16 cellular contexts compared by ENCODE assay signal in genomic region chr12:47938093-47938492, GRCh38. TPM values are rescaled to one million over a fixed set of nuclear protein-coding genes. Genes with fewer than 3 reads are reported as not detected.
A peak's percentile ranks its signal among the peaks of the same experiment; 100 is the strongest.
DNase-seq lines count a peak whose midpoint lies in the region; ATAC-seq, FAIRE-seq and TF ChIP-seq lines count a peak whose summit lies in the region.
"Had no signal": no experiment of that assay in that cellular context is flagged by ENCODE, and none has a peak within 500 bp of the region (broad histone marks: within the 10 kb centered on the region; RNA-seq: fewer than 3 reads in every experiment).

No MANE protein-coding gene starts in this region.

- H3K4ac ChIP-seq in IMR-90 (ENCODE audit: low read depth, low read length) (peak overlapping the region; percentile 34; the same call in 1 of the 2 replicates), mesenchymal stem cell (ENCODE audit: low read depth in 1 of 2, low read length in 2 of 2) (peak overlapping the region in 1 of 2 experiments; percentile 49)

- in situ Hi-C loops in IMR-90 (cut with MboI; ENCODE audit: low sequenced_read_pairs): no loop called here
- in situ Hi-C loops in K562 (cut with MboI): no loop called here

- DNase-seq in IMR-90: peak; percentile 56
- DNase-seq in K562 (ENCODE audit: extremely low read depth in 1 of 4, low spot score in 3 of 4): no peak
- DNase-seq in mesenchymal stem cell: peak; percentile 78
- no peak for DNase-seq in iPS-NIHi7 (ENCODE audit: extremely low spot score)
- no peak for DNase-seq in body of pancreas
- DNase-seq: activated B cell treated with CpG ODN at 0.5 μM for 24 hours; activated naive CD4-positive, alpha-beta T cell; effector CD8-positive, alpha-beta T cell; glutamatergic neuron; NCI-H1436 treated with DMSO at 0.1 percent for 48 hours; NCI-H510A; SW 1271 had no signal

- no peak for FAIRE-seq in K562 (lab: Jason Lieb, UNC)
- FAIRE-seq: GM19239 had no signal

- H4K8ac ChIP-seq in IMR-90 (ENCODE audit: low read depth in 2 of 2, low read length in 2 of 2) (peak overlapping the region in 1 of 2 experiments; percentile 44; a peak in 1 of 4 replicates), mesenchymal stem cell (ENCODE audit: low read length) (peak overlapping the region; percentile 39)

- peaks cover 39 to 61% (median 55%) of the 10 kb centered on the region in 10 experiments for H3K4me1 ChIP-seq in BLaER1 treated with 17β-estradiol and CSF1 and Interleukin-3, amounts not matched to agents 10 nM and 100 nM
- H3K4me1 ChIP-seq in IMR-90 (ENCODE audit: control insufficient read depth, insufficient read depth, low read length): peaks cover 8% of the 10 kb centered on the region
- H3K4me1 ChIP-seq in K562 (replicated peaks in 1 of 2; ENCODE audit: control insufficient read depth in 2 of 2, insufficient read depth in 2 of 2, low read length in 2 of 2): peaks cover 0 to 21% of the 10 kb centered on the region in 2 experiments; a peak in 2 of 5 replicates
- peaks cover 20% of the 10 kb centered on the region for H3K4me1 ChIP-seq in mesenchymal stem cell (ENCODE audit: control insufficient read depth, insufficient read depth, low read depth, low read length)
- peaks cover 7% of the 10 kb centered on the region for H3K4me1 ChIP-seq in body of pancreas

- H3K18ac ChIP-seq in IMR-90 (ENCODE audit: low read depth, low read length): no peak overlapping the region; the same call in 1 of the 2 replicates
- peak overlapping the region in 1 of 2 experiments; percentile 85 for H3K18ac ChIP-seq in mesenchymal stem cell (ENCODE audit: low read depth in 1 of 2, low read length in 2 of 2)

- no TSS peak for BruUV-seq in IMR-90 (replicated peaks; lab: Mats Ljungman, UMichigan)
- BruUV-seq in K562 (replicated peaks; lab: Mats Ljungman, UMichigan): no TSS peak

- H2BK5ac ChIP-seq in IMR-90 (ENCODE audit: low read depth, low read length, poor library complexity, severe bottlenecking) (no peak overlapping the region), mesenchymal stem cell (ENCODE audit: low read depth, low read length, poor library complexity, severe bottlenecking) (no peak overlapping the region)

- no peak overlapping the region; a peak in 1 of 20 replicates for H3K4me3 ChIP-seq in BLaER1 treated with 17β-estradiol and CSF1 and Interleukin-3, amounts not matched to agents 10 nM and 100 nM
- no peak overlapping the region for H3K4me3 ChIP-seq in IMR-90 (ENCODE audit: insufficient read depth, low read depth, low read length)
- H3K4me3 ChIP-seq in K562: no peak overlapping the region
- no peak overlapping the region for H3K4me3 ChIP-seq in mesenchymal stem cell (ENCODE audit: insufficient read depth in 1 of 2, low read depth in 1 of 2, low read length in 2 of 2)
- no peak overlapping the region for H3K4me3 ChIP-seq in body of pancreas

- TF ChIP-seq RAD21 in IMR-90 (IDR thresholded peaks at IDR 0.05; ENCODE audit: low read length) (no peak), K562 (CRISPR knock-in tag; conservative IDR thresholded peaks at IDR 0.05 in 1 of 2, IDR thresholded peaks at IDR 0.05 in 1 of 2) (no peak)

- peak overlapping the region in 9 of 11 experiments; percentile 40 to 78 (median 57); a peak in 17 of 22 replicates for H3K27ac ChIP-seq in BLaER1 treated with 17β-estradiol and CSF1 and Interleukin-3, amounts not matched to agents 10 nM and 100 nM
- H3K27ac ChIP-seq in IMR-90 (ENCODE audit: insufficient read depth, low read length) (no peak overlapping the region), K562 (ENCODE audit: extremely low read depth, low read depth, low read length) (no peak overlapping the region), mesenchymal stem cell (ENCODE audit: low read length, poor library complexity, severe bottlenecking) (no peak overlapping the region), body of pancreas (no peak overlapping the region)

- ATAC-seq in IMR-90 (ENCODE audit: low read depth): peak; percentile 19; the same call in 1 of the 2 replicates
- ATAC-seq in K562: no peak
- ATAC-seq in body of pancreas: no peak
- ATAC-seq in GM19397 (IDR thresholded peaks at IDR 0.05; ENCODE audit: unreplicated experiment): no peak
- no peak for ATAC-seq in HG03108 (IDR thresholded peaks at IDR 0.05; ENCODE audit: unreplicated experiment)

- 100% methylated on average over 1 of the region's 1 CpG; no CpG with 5 or more reads in 1 of the 2 experiments for WGBS in IMR-90 (ENCODE audit: extremely low coverage in 2 of 2, insufficient read length in 1 of 2), 2 experiments
- WGBS in K562 (ENCODE audit: insufficient coverage, low coverage, missing lambda C conversion rate): 8% methylated on average over 1 of the region's 1 CpG
- WGBS in mesenchymal stem cell: 90% methylated on average over 1 of the region's 1 CpG
- WGBS in body of pancreas, 2 donors: 79 to 92% methylated on average over 1 of the region's 1 CpG

- H3K27me3 ChIP-seq in BLaER1 treated with 17β-estradiol and CSF1 and Interleukin-3, amounts not matched to agents 10 nM and 100 nM: peaks cover 0 to 21% (median 0%) of the 10 kb centered on the region in 11 experiments; a peak in 7 of 22 replicates
- H3K27me3 ChIP-seq in IMR-90 (ENCODE audit: control insufficient read depth, insufficient read depth, low read length): peaks cover 10% of the 10 kb centered on the region
- H3K27me3 ChIP-seq in K562 (ENCODE audit: control insufficient read depth in 2 of 2, insufficient read depth in 2 of 2, low read length in 2 of 2): peaks cover 33 to 64% of the 10 kb centered on the region in 2 experiments
- H3K27me3 ChIP-seq in mesenchymal stem cell (ENCODE audit: control insufficient read depth in 1 of 2, insufficient read depth in 1 of 2, low read length in 2 of 2): peaks cover 7 to 19% of the 10 kb centered on the region in 2 experiments
- H3K27me3 ChIP-seq in body of pancreas: no peaks in the 10 kb centered on the region

- no peak overlapping the region for H4K91ac ChIP-seq in IMR-90 (ENCODE audit: insufficient read depth, low read depth, low read length)
- no peak overlapping the region for H4K91ac ChIP-seq in mesenchymal stem cell (ENCODE audit: low read length)

- no peak overlapping the region for H2AK9ac ChIP-seq in IMR-90 (replicated peaks; ENCODE audit: low read depth, low read length, poor library complexity)

- 0 out of 2 replicates have a peak overlapping the region, but pooled peaks have one; percentile 27 for H2BK20ac ChIP-seq in IMR-90 (ENCODE audit: low read depth, low read length)

- TF ChIP-seq EP300 in K562 (IDR thresholded peaks at IDR 0.05; ENCODE audit: low read length): no peak

- H3K23ac ChIP-seq in IMR-90 (ENCODE audit: low read depth, low read length): no peak overlapping the region
- peak overlapping the region in 1 of 2 experiments; percentile 15 for H3K23ac ChIP-seq in mesenchymal stem cell (ENCODE audit: low read length in 2 of 2)

- CTCF ChIA-PET in IMR-90 (lab: Yijun Ruan, JAX) (interaction anchor here (0.6 to 1.2 kb wide), 3 partner anchors 8 to 33 kb away, joined by 3 to 5 read pairs (median 3); partner anchors contain the start of gene VDR), K562 (lab: Yijun Ruan, JAX; ENCODE audit: low intra/inter-chr PET ratio) (no interaction called here)

- no peaks in the 10 kb centered on the region for H3K36me3 ChIP-seq in BLaER1 treated with 17β-estradiol and CSF1 and Interleukin-3, amounts not matched to agents 10 nM and 100 nM
- H3K36me3 ChIP-seq in IMR-90 (ENCODE audit: control insufficient read depth, insufficient read depth, low read length) (no peaks in the 10 kb centered on the region), K562 (ENCODE audit: control insufficient read depth, insufficient read depth, low read length) (no peaks in the 10 kb centered on the region), mesenchymal stem cell (ENCODE audit: control insufficient read depth in 1 of 2, insufficient read depth in 2 of 2, low read depth in 1 of 2, low read length in 2 of 2) (no peaks in the 10 kb centered on the region), body of pancreas (replicated peaks in 1 of 2; ENCODE audit: insufficient read depth in 1 of 2, low read depth in 2 of 2) (no peaks in the 10 kb centered on the region)

- H2BK120ac ChIP-seq in IMR-90 (ENCODE audit: low read depth, low read length) (peak overlapping the region; percentile 62), mesenchymal stem cell (ENCODE audit: low read depth, low read length) (peak overlapping the region; percentile 78)

- intact Hi-C loops in IMR-90 (cut with micrococcal nuclease): no loop called here
- intact Hi-C loops in K562 (cut with micrococcal nuclease): no loop called here
- intact Hi-C loops in body of pancreas (cut with DNase I): no loop called here

- H2AK5ac ChIP-seq in IMR-90 (ENCODE audit: low read depth, low read length) (no peak overlapping the region), mesenchymal stem cell (ENCODE audit: low read length, severe bottlenecking) (no peak overlapping the region)

- H2BK15ac ChIP-seq in IMR-90 (ENCODE audit: low read depth, low read length) (peak overlapping the region; percentile 31; the same call in 1 of the 3 replicates), mesenchymal stem cell (ENCODE audit: low read depth, poor library complexity, severe bottlenecking) (no peak overlapping the region)

- peak overlapping the region; percentile 69 to 92 (median 81) for H3K4me2 ChIP-seq in BLaER1 treated with 17β-estradiol and CSF1 and Interleukin-3, amounts not matched to agents 10 nM and 100 nM
- H3K4me2 ChIP-seq in IMR-90 (ENCODE audit: low read depth, low read length) (0 out of 2 replicates have a peak overlapping the region, but pooled peaks have one; percentile 47), K562 (ENCODE audit: insufficient read depth, low read length) (no peak overlapping the region), mesenchymal stem cell (ENCODE audit: low read length, poor library complexity, severe bottlenecking) (no peak overlapping the region)

- H3K79me1 ChIP-seq in IMR-90 (ENCODE audit: low read depth in 1 of 2, low read length in 2 of 2) (no peaks in the 10 kb centered on the region), mesenchymal stem cell (replicated peaks; ENCODE audit: low read length, poor library complexity, severe bottlenecking) (no peaks in the 10 kb centered on the region)

- peaks cover 0 to 4% (median 0%) of the 10 kb centered on the region in 11 experiments; a peak in 1 of 22 replicates for H4K20me1 ChIP-seq in BLaER1 treated with 17β-estradiol and CSF1 and Interleukin-3, amounts not matched to agents 10 nM and 100 nM
- H4K20me1 ChIP-seq in IMR-90 (ENCODE audit: insufficient read depth, low read length) (no peaks in the 10 kb centered on the region), K562 (replicated peaks; ENCODE audit: control insufficient read depth, insufficient read depth, low read length) (no peaks in the 10 kb centered on the region)

- H3K9me3 ChIP-seq in BLaER1 treated with 17β-estradiol and CSF1 and Interleukin-3, amounts not matched to agents 10 nM and 100 nM (replicated peaks in 1 of 11): no peaks in the 10 kb centered on the region
- H3K9me3 ChIP-seq in IMR-90 (ENCODE audit: control insufficient read depth, insufficient read depth, low read length) (no peaks in the 10 kb centered on the region), K562 (replicated peaks; ENCODE audit: control insufficient read depth, insufficient read depth, low read depth, low read length) (no peaks in the 10 kb centered on the region), mesenchymal stem cell (ENCODE audit: control insufficient read depth, low read length) (no peaks in the 10 kb centered on the region), body of pancreas (no peaks in the 10 kb centered on the region)

- POLR2A ChIA-PET in IMR-90 (lab: Charles Lee; ENCODE audit: unreplicated experiment): interaction anchor here (0.6 kb wide), 1 partner anchor 1457 kb away, joined by 3 read pairs; no protein-coding TSS in a partner anchor
- POLR2A ChIA-PET in K562 (lab: Yijun Ruan, JAX): interaction anchor here (0.6 to 0.9 kb wide), 2 partner anchors 9 to 10 kb away, joined by 3 to 6 read pairs; no protein-coding TSS in a partner anchor

- peak overlapping the region in 1 of 2 experiments; percentile 76 for H2BK12ac ChIP-seq in mesenchymal stem cell (ENCODE audit: low read length in 2 of 2)

- H3K9me1 ChIP-seq in IMR-90 (ENCODE audit: insufficient read depth, low read length): peaks cover 17% of the 10 kb centered on the region
- no peaks in the 10 kb centered on the region for H3K9me1 ChIP-seq in K562 (ENCODE audit: control insufficient read depth, insufficient read depth, low read length)

- H2AFZ ChIP-seq in IMR-90 (replicated peaks; ENCODE audit: low read length, poor library complexity) (no peak overlapping the region), K562 (ENCODE audit: low read depth, low read length) (no peak overlapping the region), mesenchymal stem cell (ENCODE audit: low read depth, low read length) (no peak overlapping the region)

- dilution Hi-C loops in IMR-90 (cut with HindIII; ENCODE audit: low sequenced_read_pairs, unreplicated experiment): no loop called here

- TF ChIP-seq POLR2A in IMR-90 (IDR thresholded peaks at IDR 0.05; ENCODE audit: low read depth, low read length): no peak
- TF ChIP-seq POLR2A in K562 (conservative IDR thresholded peaks at IDR 0.05): no peak
- TF ChIP-seq POLR2A in body of pancreas (IDR thresholded peaks at IDR 0.05): no peak

- no peaks in the 10 kb centered on the region for H3K79me2 ChIP-seq in K562 (ENCODE audit: control insufficient read depth, insufficient read depth, low read length)

- H3K14ac ChIP-seq in IMR-90 (replicated peaks; ENCODE audit: low read depth, low read length): 0 out of 2 replicates have a peak overlapping the region, but pooled peaks have one; percentile 42
- no peak overlapping the region for H3K14ac ChIP-seq in mesenchymal stem cell (ENCODE audit: low read length in 2 of 2)

- H3K56ac ChIP-seq in IMR-90 (ENCODE audit: extremely low read depth, insufficient read depth, low read length): no peak overlapping the region

- H4K5ac ChIP-seq in IMR-90 (ENCODE audit: low read depth, low read length): no peak overlapping the region

- peak overlapping the region in 6 of 11 experiments; percentile 1 to 52 (median 38); a peak in 9 of 22 replicates for H3K9ac ChIP-seq in BLaER1 treated with 17β-estradiol and CSF1 and Interleukin-3, amounts not matched to agents 10 nM and 100 nM
- no peak overlapping the region for H3K9ac ChIP-seq in IMR-90 (ENCODE audit: low read depth, low read length)
- H3K9ac ChIP-seq in K562 (ENCODE audit: insufficient read depth in 1 of 2, low read depth in 2 of 2, low read length in 2 of 2): no peak overlapping the region
- H3K9ac ChIP-seq in mesenchymal stem cell (ENCODE audit: low read length): no peak overlapping the region

- TF ChIP-seq CTCF in IMR-90 (conservative IDR thresholded peaks at IDR 0.05; ENCODE audit: low read depth, low read length) (no peak), K562 (IDR thresholded peaks at IDR 0.05 in 2 of 3, conservative IDR thresholded peaks at IDR 0.05 in 1 of 3; ENCODE audit: insufficient read depth in 2 of 3, low read depth in 1 of 3, low read length in 3 of 3) (no peak), body of pancreas (IDR thresholded peaks at IDR 0.05) (no peak)

RNA-seq across cellular contexts. Expression of gene TMEM106C, which starts 25.3 kb away (rescaled TPM):
- total RNA-seq in IMR-90 (2012; rRNA removed) (63.9 and 72.1 TPM in 2 replicates), K562 (2014; rRNA removed) (37.2 and 37.6 TPM in 2 replicates), K562 (2014; rRNA removed; fragmentation: Illumina TruSeq; extraction: Trizol) (56.8 and 57.2 TPM in 2 replicates), K562 (2015; rRNA removed; fragmentation: Illumina TruSeq; extraction: Trizol) (56.8 and 59.3 TPM in 2 replicates), K562 (2021) (44.6 and 47.3 TPM in 2 replicates), body of pancreas (10 to 100 TPM; 38.2 to 47.0 TPM)
- polyA plus RNA-seq in IMR-90 (2012; rRNA removed) (66.4 and 74.6 TPM in 2 replicates), K562 (2011; rRNA removed) (159 and 183 TPM in 2 replicates), K562 (2014; fragmentation: Illumina TruSeq; extraction: Trizol) (86.3 and 89.1 TPM in 2 replicates), K562 (2014; fragmentation: Nextera tagmentation; extraction: Ambion mirVana) (100 to 1,000 TPM; 134 to 158 TPM), K562 (2014; rRNA removed) (52.6 and 61.5 TPM in 2 replicates)
- 27.2 and 37.7 TPM in 2 replicates for polyA plus RNA-seq in IMR-90 (2012; cell fraction: cytosol; rRNA removed)
- 34.4 and 64.6 TPM in 2 replicates for polyA plus RNA-seq in IMR-90 (2012; cell fraction: nucleus; rRNA removed; ENCODE audit: low replicate concordance)
- total RNA-seq in K562 (2011; cell fraction: chromatin; rRNA removed; ENCODE audit: low replicate concordance): 105 and 129 TPM in 2 replicates
- 120 and 140 TPM in 2 replicates for total RNA-seq in K562 (2011; cell fraction: nucleolus; rRNA removed)
- total RNA-seq in K562 (2011; cell fraction: nucleoplasm; rRNA removed): 128 and 132 TPM in 2 replicates
- 127 and 142 TPM in 2 replicates for polyA plus RNA-seq in K562 (2011; cell fraction: cytosol; rRNA removed)
- 202 and 225 TPM in 2 replicates for polyA plus RNA-seq in K562 (2011; cell fraction: nucleus; rRNA removed)
- 68.2 and 134 TPM in 2 replicates for polyA plus RNA-seq in K562 (2012)
- 95.3 and 145 TPM in 2 replicates for polyA minus RNA-seq in K562 (2011; rRNA and poly(A)+ RNA removed)
- polyA minus RNA-seq in K562 (2011; cell fraction: cytosol; rRNA and poly(A)+ RNA removed): 33.7 and 40.3 TPM in 2 replicates
- polyA minus RNA-seq in K562 (2011; cell fraction: nucleus; rRNA and poly(A)+ RNA removed): 68.3 and 93.2 TPM in 2 replicates
- 39.2 TPM for polyA plus RNA-seq in mesenchymal stem cell (2013, experiment 1 of 2)
- 39.7 TPM for polyA plus RNA-seq in mesenchymal stem cell (2013, experiment 2 of 2)

RNA-seq across cellular contexts. Expression of gene VDR, which starts 33.3 kb away (rescaled TPM):
- total RNA-seq in IMR-90 (2012; rRNA removed) (3.9 and 5.4 TPM in 2 replicates), K562 (2014; rRNA removed) (2.2 and 2.7 TPM in 2 replicates), K562 (2014; rRNA removed; fragmentation: Illumina TruSeq; extraction: Trizol) (1.8 and 1.9 TPM in 2 replicates), K562 (2015; rRNA removed; fragmentation: Illumina TruSeq; extraction: Trizol) (1.2 TPM in 2 replicates), K562 (2021) (4.2 and 4.8 TPM in 2 replicates), body of pancreas (1 to 10 TPM; 1.3 to 3.1 TPM)
- polyA plus RNA-seq in IMR-90 (2012; rRNA removed) (8.5 and 10.8 TPM in 2 replicates), K562 (2011; rRNA removed) (1.1 and 2.4 TPM in 2 replicates), K562 (2014; fragmentation: Illumina TruSeq; extraction: Trizol) (4.0 and 4.3 TPM in 2 replicates), K562 (2014; fragmentation: Nextera tagmentation; extraction: Ambion mirVana) (under 1 TPM; 0.61 to 0.62 TPM), K562 (2014; rRNA removed) (1.8 and 2.0 TPM in 2 replicates)
- polyA plus RNA-seq in IMR-90 (2012; cell fraction: cytosol; rRNA removed): 6.0 and 8.5 TPM in 2 replicates
- polyA plus RNA-seq in IMR-90 (2012; cell fraction: nucleus; rRNA removed; ENCODE audit: low replicate concordance): 6.6 and 12.7 TPM in 2 replicates
- 2.1 and 5.2 TPM in 2 replicates for total RNA-seq in K562 (2011; cell fraction: chromatin; rRNA removed; ENCODE audit: low replicate concordance)
- 2.1 and 3.3 TPM in 2 replicates for total RNA-seq in K562 (2011; cell fraction: nucleolus; rRNA removed)
- 2.3 and 2.4 TPM in 2 replicates for total RNA-seq in K562 (2011; cell fraction: nucleoplasm; rRNA removed)
- polyA plus RNA-seq in K562 (2011; cell fraction: cytosol; rRNA removed): 0.78 and 3.6 TPM in 2 replicates
- 0.59 and 1.7 TPM in 2 replicates for polyA plus RNA-seq in K562 (2011; cell fraction: nucleus; rRNA removed)
- polyA plus RNA-seq in K562 (2012): 2.8 and 5.2 TPM in 2 replicates
- 1.7 and 5.0 TPM in 2 replicates for polyA minus RNA-seq in K562 (2011; rRNA and poly(A)+ RNA removed)
- 1.5 and 3.2 TPM in 2 replicates for polyA minus RNA-seq in K562 (2011; cell fraction: cytosol; rRNA and poly(A)+ RNA removed)
- 1.00 and 2.4 TPM in 2 replicates for polyA minus RNA-seq in K562 (2011; cell fraction: nucleus; rRNA and poly(A)+ RNA removed)
- polyA plus RNA-seq in mesenchymal stem cell (2013, experiment 1 of 2): 11.0 TPM
- 10.0 TPM for polyA plus RNA-seq in mesenchymal stem cell (2013, experiment 2 of 2)

Comparison
In these comparisons a context has a peak if more than half of its experiments do, and no peak if none do; other contexts are left out.
1. H3K27ac ChIP-seq: peak in BLaER1 treated with 17β-estradiol and CSF1 and Interleukin-3, amounts not matched to agents 10 nM and 100 nM (9 of 11); none in IMR-90 (single experiment), K562 (single experiment), mesenchymal stem cell (single experiment) and body of pancreas (0 of 4).
2. H3K4me2 ChIP-seq: peak in BLaER1 treated with 17β-estradiol and CSF1 and Interleukin-3, amounts not matched to agents 10 nM and 100 nM (11 of 11) and IMR-90 (single experiment); none in K562 (single experiment) and mesenchymal stem cell (single experiment).
3. H3K9ac ChIP-seq: peak in BLaER1 treated with 17β-estradiol and CSF1 and Interleukin-3, amounts not matched to agents 10 nM and 100 nM (6 of 11); none in IMR-90 (single experiment), K562 (0 of 2) and mesenchymal stem cell (single experiment).
4. DNase-seq: peak in IMR-90 (single experiment) and mesenchymal stem cell (single experiment); none in K562 (0 of 4), iPS-NIHi7 (single experiment) and body of pancreas (0 of 4).